17 cellular contexts compared by ENCODE assay signal in genomic region chr18:13474336-13474735, GRCh38.
"Had no signal": no experiment of that assay in that cellular context is flagged by ENCODE, and none has a peak within 500 bp of the region (broad histone marks: within the 10 kb centered on the region; RNA-seq: fewer than 3 reads in every experiment).

No MANE protein-coding gene starts in this region.

- H3K36me3 ChIP-seq: adrenal gland, cardiac muscle cell, thyroid gland, vagina had no signal

- ATAC-seq: activated CD8-positive, alpha-beta memory T cell treated with anti-CD3 and anti-CD28 coated beads, Interleukin-2, amount 10 ng/mL, durations not matched to agents 7 days and 5 days; natural killer cell treated with Interleukin-12 subunit alpha and Interleukin-12 subunit beta and Interleukin-15 and Interleukin-18, amount 100 ng/mL, for 72 hours had no signal

- DNase-seq: activated CD4-positive, alpha-beta T cell treated with anti-CD3 and anti-CD28 coated beads, Interleukin-2, amount 50 U/mL, for 4 hours; activated CD8-positive, alpha-beta memory T cell treated with anti-CD3 and anti-CD28 coated beads, Interleukin-2, amount 10 ng/mL, durations not matched to agents 7 days and 5 days; activated naive CD4-positive, alpha-beta T cell treated with anti-CD3 and anti-CD28 coated beads for 36 hours; activated T-cell treated with anti-CD3 and anti-CD28 coated beads, Interleukin-2, amount 50 U/mL, for 1 hour; endodermal cell; foreskin fibroblast; left cardiac atrium; mesenchymal stem cell; nucleus accumbens; stimulated activated naive CD4-positive, alpha-beta T cell; thyroid gland had no signal

- H3K27ac ChIP-seq: cardiac muscle cell, epithelial cell of prostate, hepatocyte, thyroid gland, vagina had no signal

- H3K9me3 ChIP-seq: adrenal gland, thyroid gland, vagina had no signal

- H3K4me3 ChIP-seq: adrenal gland, cardiac muscle cell, hepatocyte, thyroid gland, vagina had no signal

- H2AFZ ChIP-seq: hepatocyte had no signal

- H3K4me2 ChIP-seq: hepatocyte had no signal

- H3K4me1 ChIP-seq: vagina had no signal

- H3K27me3 ChIP-seq: adrenal gland, cardiac muscle cell, hepatocyte, thyroid gland, vagina had no signal
